Comparison of ENCODE assay signal across 1 cellular context in genomic region chr2:36357506-36358316, GRCh38.
TF ChIP-seq lines count a peak whose summit lies in the region.

No MANE protein-coding gene starts in this region.

TF ChIP-seq in WTC11, 78 proteins besides CTCF, POLR2A, EP300 and RAD21 (continued from another document):
- TF ChIP-seq ZNF512 (CRISPR knock-in tag; IDR thresholded peaks at IDR 0.05; ENCODE audit: borderline replicate concordance), result no peak
- peak; percentile 32 for TF ChIP-seq GABPB1 (CRISPR knock-in tag; IDR thresholded peaks at IDR 0.05)
- no peak for TF ChIP-seq E2F4 (CRISPR knock-in tag; IDR thresholded peaks at IDR 0.05; ENCODE audit: borderline replicate concordance, low read depth)
- TF ChIP-seq ARID4B (CRISPR knock-in tag; IDR thresholded peaks at IDR 0.05; ENCODE audit: borderline replicate concordance), result 0 out of 2 replicates have a peak, but pooled peaks have one; percentile 15
